Comparison of ENCODE assay signal across 8 cellular contexts in genomic region chr6:129490551-129491245, GRCh38.
DNase-seq lines count a peak whose midpoint lies in the region; ATAC-seq and TF ChIP-seq lines count a peak whose summit lies in the region.

No MANE protein-coding gene starts in this region.

- CTCF ChIA-PET in SK-N-SH (lab: Yijun Ruan, JAX) (interaction anchor here (1.4 kb wide), 1 partner anchor 9 kb away, joined by 3 read pairs; no protein-coding TSS in a partner anchor), HEK293T (lab: Yijun Ruan, JAX) (interaction anchor here (1.0 to 1.4 kb wide), 2 partner anchors 9 to 11 kb away, joined by 4 to 10 read pairs; no protein-coding TSS in a partner anchor)

- peak overlapping the region; percentile 90 to 100; a peak in 3 of 4 replicates for H3K27ac ChIP-seq in SK-N-SH (ENCODE audit: low read depth in 2 of 2, low read length in 1 of 2)

- TF ChIP-seq RAD21 in SK-N-SH (IDR thresholded peaks at IDR 0.05; ENCODE audit: low read length), result no peak

- peak overlapping the region; percentile 100 for H3K27ac Mint-ChIP-seq in activated naive CD8-positive, alpha-beta T cell treated with anti-CD3 and anti-CD28 coated beads, Interleukin-2, amount 50 U/mL, for 24 hours

- peaks cover 29% of the 10 kb centered on the region for H3K36me3 Mint-ChIP-seq in activated naive CD8-positive, alpha-beta T cell treated with anti-CD3 and anti-CD28 coated beads, Interleukin-2, amount 50 U/mL, for 24 hours (ENCODE audit: low read depth)

- no peaks in the 10 kb centered on the region for H3K9me3 ChIP-seq in SK-N-SH

- peak overlapping the region; percentile 87 for H3K9ac ChIP-seq in SK-N-SH

- DNase-seq in ACHN, result peak; percentile 93
- no peak for DNase-seq in SK-N-SH
- DNase-seq in activated naive CD8-positive, alpha-beta T cell treated with anti-CD3 and anti-CD28 coated beads, Interleukin-2, amount 50 U/mL, for 24 hours, result peak; percentile 59
- peak; percentile 54 for DNase-seq in hepatic stellate cell (ENCODE audit: low spot score)
- peak; percentile 27 to 74 (median 33) for DNase-seq in stimulated activated CD4-positive, alpha-beta T cell treated with anti-CD3 and anti-CD28 coated beads, Interleukin-12 subunit alpha, Interleukin-12 subunit beta, amount 100 ng/mL, for 48 hours (ENCODE audit: low read depth in 2 of 3, low spot score in 1 of 3)
- no peak for DNase-seq in HEK293T (ENCODE audit: extremely low spot score)

- H3K36me3 ChIP-seq in SK-N-SH (replicated peaks in 1 of 2; ENCODE audit: control insufficient read depth in 1 of 2, insufficient read depth in 2 of 2, low read length in 1 of 2), result no peaks in the 10 kb centered on the region

- peak; percentile 72 for ATAC-seq in GM19025 (IDR thresholded peaks at IDR 0.05; ENCODE audit: low read depth, unreplicated experiment)
- peak; percentile 85 for ATAC-seq in HG03280 (IDR thresholded peaks at IDR 0.05; ENCODE audit: unreplicated experiment)
- peak; percentile 79 for ATAC-seq in activated naive CD8-positive, alpha-beta T cell treated with anti-CD3 and anti-CD28 coated beads, Interleukin-2, amount 50 U/mL, for 24 hours

- H3K9me3 Mint-ChIP-seq in activated naive CD8-positive, alpha-beta T cell treated with anti-CD3 and anti-CD28 coated beads, Interleukin-2, amount 50 U/mL, for 24 hours, result peaks cover 11% of the 10 kb centered on the region

- POLR2A ChIA-PET in SK-N-SH (lab: Yijun Ruan, JAX) (no interaction called here), HEK293T (lab: Yijun Ruan, JAX) (no interaction called here)

- WGBS in SK-N-SH (ENCODE audit: low lambda C conversion rate), result 12% methylated on average over 9 of the region's 9 CpGs

- peaks cover 2 to 45% of the 10 kb centered on the region in 2 experiments for H3K4me1 ChIP-seq in SK-N-SH (ENCODE audit: control insufficient read depth in 1 of 2, insufficient read depth in 2 of 2, low read depth in 1 of 2, low read length in 1 of 2)

- H3K27me3 Mint-ChIP-seq in activated naive CD8-positive, alpha-beta T cell treated with anti-CD3 and anti-CD28 coated beads, Interleukin-2, amount 50 U/mL, for 24 hours, result peaks cover 2% of the 10 kb centered on the region

- peak overlapping the region; percentile 37 to 42 for H3K4me3 ChIP-seq in SK-N-SH (ENCODE audit: low read depth in 2 of 2, low read length in 1 of 2)

- peaks cover 89% of the 10 kb centered on the region for H3K4me1 Mint-ChIP-seq in activated naive CD8-positive, alpha-beta T cell treated with anti-CD3 and anti-CD28 coated beads, Interleukin-2, amount 50 U/mL, for 24 hours

- H3K9me2 ChIP-seq in SK-N-SH, result no peaks in the 10 kb centered on the region

- peaks cover 59% of the 10 kb centered on the region for H3F3A ChIP-seq in SK-N-SH (replicated peaks; ENCODE audit: insufficient read depth)

- in situ Hi-C loops in ACHN (cut with HindIII; ENCODE audit: low pct_ligation_motif_present, low pct_unique_long_range_greater_than_20kb, low sequenced_read_pairs), result no loop called here

- TF ChIP-seq CTCF in SK-N-SH (IDR thresholded peaks at IDR 0.05), result no peak

- peak overlapping the region; percentile 81 for H3K4me3 Mint-ChIP-seq in activated naive CD8-positive, alpha-beta T cell treated with anti-CD3 and anti-CD28 coated beads, Interleukin-2, amount 50 U/mL, for 24 hours

- TF ChIP-seq EP300 in SK-N-SH (IDR thresholded peaks at IDR 0.05; ENCODE audit: borderline replicate concordance in 1 of 2, low read depth in 1 of 2, low read length in 1 of 2), result peak; percentile 41 to 95; a peak in 2 of 4 replicates

- H3K4me2 ChIP-seq in SK-N-SH, result peak overlapping the region; percentile 66

- no peaks in the 10 kb centered on the region for H3K79me2 ChIP-seq in SK-N-SH (ENCODE audit: insufficient read depth)

- no peaks in the 10 kb centered on the region for H4K20me1 ChIP-seq in SK-N-SH (ENCODE audit: insufficient read depth)

- H2AFZ ChIP-seq in SK-N-SH (ENCODE audit: low read depth), result peak overlapping the region; percentile 69; the same call in 1 of the 2 replicates

- H3K27me3 ChIP-seq in SK-N-SH (ENCODE audit: insufficient read depth), result no peaks in the 10 kb centered on the region

TF ChIP-seq in SK-N-SH, 30 proteins besides CTCF, POLR2A, EP300 and RAD21 (continues in another document):
- TF ChIP-seq USF1 (IDR thresholded peaks at IDR 0.05; ENCODE audit: borderline replicate concordance, low read depth) (no peak), GATA2 (CRISPR knock-in tag; IDR thresholded peaks at IDR 0.05) (no peak), SIN3A (IDR thresholded peaks at IDR 0.05; ENCODE audit: borderline replicate concordance, low read depth, low read length) (peak; percentile 77; the same call in 1 of the 2 replicates), IRF3 (IDR thresholded peaks at IDR 0.05; ENCODE audit: low read depth, low read length) (no peak), RXRA (IDR thresholded peaks at IDR 0.05; ENCODE audit: borderline replicate concordance, low read depth) (peak; percentile 75; the same call in 1 of the 2 replicates), FOXJ3 (CRISPR knock-in tag; IDR thresholded peaks at IDR 0.05) (no peak), NRF1 (IDR thresholded peaks at IDR 0.05; ENCODE audit: low read depth, low read length) (no peak), TEAD4 (IDR thresholded peaks at IDR 0.05; ENCODE audit: borderline replicate concordance, insufficient read depth) (peak; percentile 72; the same call in 1 of the 2 replicates), MAX (IDR thresholded peaks at IDR 0.05; ENCODE audit: low read depth) (peak; percentile 40; the same call in 1 of the 2 replicates)

TF ChIP-seq in HEK293T, 16 proteins besides CTCF, POLR2A, EP300 and RAD21:
- TF ChIP-seq BHLHE40 (IDR thresholded peaks at IDR 0.05; ENCODE audit: borderline replicate concordance) (no peak), FOXA1 (IDR thresholded peaks at IDR 0.05) (no peak), NFRKB (IDR thresholded peaks at IDR 0.05) (no peak), SP1 (IDR thresholded peaks at IDR 0.05) (no peak)

Comparison
In these comparisons a context has a peak if more than half of its experiments do, and no peak if none do; other contexts are left out.
1. DNase-seq: peak in ACHN (single experiment), activated naive CD8-positive, alpha-beta T cell treated with anti-CD3 and anti-CD28 coated beads, Interleukin-2, amount 50 U/mL, for 24 hours (single experiment), hepatic stellate cell (single experiment) and stimulated activated CD4-positive, alpha-beta T cell treated with anti-CD3 and anti-CD28 coated beads, Interleukin-12 subunit alpha, Interleukin-12 subunit beta, amount 100 ng/mL, for 48 hours (3 of 3); none in SK-N-SH (single experiment) and HEK293T (single experiment).
2. Peak in every context shown above with its lines, with median percentiles within 50 percentile points of each other: ATAC-seq.